Comparison of ENCODE assay signal across 17 cellular contexts in the genomic region with DNA sequence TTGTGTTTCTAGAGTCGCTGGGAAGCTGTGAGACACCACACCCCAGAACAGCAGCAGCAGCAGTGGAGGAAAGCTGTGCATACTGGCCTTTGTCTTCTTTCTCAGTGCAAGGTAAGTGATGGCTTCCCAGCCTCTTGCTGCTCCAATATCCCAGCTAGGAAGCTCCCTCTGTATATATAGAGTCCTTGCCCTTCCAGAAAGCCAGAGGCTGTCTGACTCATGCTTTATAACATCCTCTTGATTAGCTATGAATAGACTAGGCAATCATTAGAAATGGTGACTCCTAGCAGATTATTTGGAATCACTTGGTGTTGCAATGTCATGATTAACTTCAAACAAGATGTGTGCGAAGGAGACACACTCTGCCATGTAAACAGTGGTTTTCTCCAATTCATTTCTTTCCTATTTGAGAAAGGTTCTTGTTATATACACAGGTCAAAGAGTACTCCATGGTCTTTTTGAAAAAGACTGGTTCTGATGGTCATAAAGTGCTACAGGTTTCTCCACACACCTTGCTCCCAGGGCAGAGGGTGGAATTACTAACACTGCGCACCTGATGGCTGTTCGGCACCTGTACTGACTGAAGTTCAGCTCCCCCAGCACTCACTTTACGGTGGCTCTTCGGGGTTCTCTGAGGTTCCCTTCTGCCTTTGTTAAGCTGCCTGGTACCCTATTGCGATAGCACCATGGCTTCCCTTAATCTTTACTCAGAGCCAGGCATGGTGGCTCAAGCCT. TPM values are rescaled to one million over a fixed set of nuclear protein-coding genes. Genes with fewer than 3 reads are reported as not detected.
DNase-seq lines count a peak whose midpoint lies in the region; ATAC-seq lines count a peak whose summit lies in the region.
"Had no signal": no experiment of that assay in that cellular context is flagged by ENCODE, and none has a peak within 500 bp of the region (broad histone marks: within the 10 kb centered on the region; RNA-seq: fewer than 3 reads in every experiment).

A gene (minus strand): TSS at position 149 of the 735 bp plus-strand sequence. CDS start 68 bp downstream, at position 81.

- WGBS in aorta, 2 donors = 92% methylated on average over 7 of the region's 7 CpGs

- H3K27ac ChIP-seq in aorta (ENCODE audit: low read depth in 1 of 2, low read length in 2 of 2) = no peak within 1 kb of the TSS
- H3K27ac ChIP-seq: 22Rv1, gastrocnemius medialis, neural progenitor cell had no signal

- intact Hi-C loops in aorta (cut with DNase I) = no loop called here

- DNase-seq in DMS53 (lab: John Stamatoyannopoulos, UW) (peak; percentile 35), DMS53 treated with DMSO at 0.1 percent for 48 hours (lab: John Stamatoyannopoulos, UW; ENCODE audit: unreplicated experiment) (no peak), amniotic epithelial cell (ENCODE audit: low read depth) (peak; percentile 36), foreskin melanocyte (peak; percentile 65), aorta (no peak), anterior cingulate cortex (lab: John Stamatoyannopoulos, UW) (no peak)
- DNase-seq: activated CD4-positive, alpha-beta T cell treated with anti-CD3 and anti-CD28 coated beads, Interleukin-2, amount 50 U/mL, for 48 hours; activated effector memory CD4-positive, alpha-beta T cell treated with anti-CD3 and anti-CD28 coated beads, Interleukin-2, amount 50 U/mL, for 16 hours; DND-41; gastrocnemius medialis; NCI-H2171; T-helper 17 cell had no signal

- no peaks in the 10 kb centered on the region for H3K36me3 ChIP-seq in aorta (ENCODE audit: control insufficient read depth in 1 of 2, insufficient read depth in 2 of 2, low read length in 1 of 2)
- H3K36me3 ChIP-seq: gastrocnemius medialis, neural progenitor cell had no signal

- no peaks in the 10 kb centered on the region for H3K9me3 ChIP-seq in aorta (ENCODE audit: control insufficient read depth, low read length)
- H3K9me3 ChIP-seq: gastrocnemius medialis had no signal

- H3K4me3 ChIP-seq in aorta (ENCODE audit: low read length in 2 of 2) = no peak within 1 kb of the TSS
- H3K4me3 ChIP-seq: gastrocnemius medialis, neural progenitor cell had no signal

- H3K4me1 ChIP-seq in aorta (ENCODE audit: control insufficient read depth in 1 of 2, insufficient read depth in 2 of 2, low read length in 2 of 2) = no peaks in the 10 kb centered on the region
- H3K4me1 ChIP-seq: gastrocnemius medialis, neural progenitor cell had no signal

- peaks cover 0 to 1% of the 10 kb centered on the region in 2 donors for H3K27me3 ChIP-seq in aorta (ENCODE audit: control insufficient read depth in 1 of 2, insufficient read depth in 2 of 2, low read length in 1 of 2)
- H3K27me3 ChIP-seq: gastrocnemius medialis, neural progenitor cell had no signal

- ATAC-seq in aorta (ENCODE audit: low FRiP score) (peak; percentile 39), GM19351 (IDR thresholded peaks at IDR 0.05; ENCODE audit: unreplicated experiment) (no peak), HG02884 (IDR thresholded peaks at IDR 0.05; ENCODE audit: unreplicated experiment) (no peak)
- ATAC-seq: gastrocnemius medialis, left lobe of liver, T-helper 17 cell had no signal

RNA-seq across cellular contexts. Expression of the gene that starts here (rescaled TPM):
- under 1 TPM in 1 of 2 donors, not detected in 1; 0.52 TPM for total RNA-seq in aorta
- polyA plus RNA-seq in aorta = under 1 TPM in 1 of 2 donors, not detected in 1; 0.10 TPM
- total RNA-seq: gastrocnemius medialis, left lobe of liver had no signal

Comparison
In these comparisons a context has a peak if more than half of its experiments do, and no peak if none do; other contexts are left out.
1. DNase-seq: peak in DMS53 (single experiment), amniotic epithelial cell (single experiment) and foreskin melanocyte (single experiment); none in DMS53 treated with DMSO at 0.1 percent for 48 hours (single experiment), aorta (0 of 2) and anterior cingulate cortex (0 of 58).
2. Peak in ATAC-seq in aorta; RNA of the gene not detected or under 1 TPM.